In the genomic region with DNA sequence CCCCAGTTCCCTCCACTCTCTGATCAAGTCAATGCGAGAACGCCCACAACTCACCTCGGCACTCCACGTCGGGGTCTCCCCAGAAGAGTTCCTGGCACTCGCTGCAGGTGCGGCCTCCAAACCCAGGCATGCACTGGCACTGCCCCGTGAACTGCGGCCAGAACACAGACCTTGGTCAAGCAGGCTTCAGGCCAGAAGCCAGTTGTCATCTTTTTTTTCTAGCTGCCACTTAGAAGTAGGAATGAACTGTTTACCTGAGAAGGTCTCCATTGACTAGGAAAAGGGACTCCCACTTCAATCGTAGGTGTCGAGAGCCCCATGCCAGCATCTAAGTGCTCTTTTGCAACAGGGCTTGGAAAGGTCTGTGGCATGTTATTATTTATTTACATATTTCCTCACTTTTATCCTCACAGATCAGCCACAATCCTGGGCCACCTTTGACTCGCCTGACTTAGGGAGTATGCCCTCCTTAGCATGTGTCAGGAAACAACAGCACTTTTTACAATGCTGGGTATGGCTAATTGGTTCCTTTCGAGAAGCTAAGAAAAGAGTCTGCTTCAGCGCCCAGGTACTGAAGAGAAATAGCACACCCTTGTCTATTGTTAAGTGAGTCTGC, we compare ENCODE assay signal across 20 cellular contexts. TPM values are rescaled to one million over a fixed set of nuclear protein-coding genes. Genes with fewer than 3 reads are reported as not detected.
A peak's percentile ranks its signal among the peaks of the same experiment; 100 is the strongest.
DNase-seq lines count a peak whose midpoint lies in the region; ATAC-seq, FAIRE-seq and TF ChIP-seq lines count a peak whose summit lies in the region.
"Had no signal": no experiment of that assay in that cellular context is flagged by ENCODE, and none has a peak within 500 bp of the region (broad histone marks: within the 10 kb centered on the region; RNA-seq: fewer than 3 reads in every experiment).

No MANE protein-coding gene starts in this region.

- POLR2A ChIA-PET in PC-9 (lab: Charles Lee; ENCODE audit: unreplicated experiment) = no interaction called here
- POLR2A ChIA-PET in H1 (lab: Charles Lee; ENCODE audit: partially characterized antibody) = interaction anchor here (0.8 to 5.0 kb wide), 2 partner anchors 8 to 17 kb away, joined by 3 to 36 read pairs; no protein-coding TSS in a partner anchor

- H2BK12ac ChIP-seq in H1 (ENCODE audit: low read depth, low read length) = no peak overlapping the region; the same call in 1 of the 2 replicates

- H3K9ac ChIP-seq in H1 (replicated peaks in 1 of 4; ENCODE audit: extremely low read depth in 1 of 4, low read depth in 3 of 4, low read length in 3 of 4) = no peak overlapping the region
- H3K9ac ChIP-seq in mesendoderm (ENCODE audit: low read length) = no peak overlapping the region
- H3K9ac ChIP-seq: BLaER1 had no signal

- no peak for TF ChIP-seq EP300 in H1 (IDR thresholded peaks at IDR 0.05; ENCODE audit: borderline replicate concordance in 1 of 2, low read depth in 2 of 2, low read length in 2 of 2)

- H4K5ac ChIP-seq in H1 (ENCODE audit: insufficient read length, low read depth, low read length) = no peak overlapping the region
- no peak overlapping the region for H4K5ac ChIP-seq in mesendoderm (ENCODE audit: low read length)

- H3K79me2 ChIP-seq in PC-9 (ENCODE audit: low read depth) (peaks cover 19% of the 10 kb centered on the region; the same call in 1 of the 2 replicates), H1 (ENCODE audit: control insufficient read depth in 1 of 2, insufficient read depth in 2 of 2, low read length in 2 of 2) (no peaks in the 10 kb centered on the region), mesendoderm (ENCODE audit: control insufficient read depth, insufficient read depth, low read length) (no peaks in the 10 kb centered on the region)

- H3K4me1 ChIP-seq in PC-9 (replicated peaks; ENCODE audit: insufficient read depth) (peaks cover 85% of the 10 kb centered on the region), H1 (replicated peaks in 1 of 4; ENCODE audit: control insufficient read depth in 3 of 4, insufficient read depth in 4 of 4, low read length in 3 of 4) (peaks cover 3 to 17% (median 10%) of the 10 kb centered on the region in 4 experiments; a peak in 6 of 7 replicates), mesendoderm (ENCODE audit: control insufficient read depth, low read depth, low read length) (peaks cover 5% of the 10 kb centered on the region), thyroid gland (peaks cover 20 to 30% of the 10 kb centered on the region in 2 donors)
- H3K4me1 ChIP-seq: BLaER1 had no signal

- H3K4me3 ChIP-seq in PC-9 (peak overlapping the region; percentile 20; the same call in 1 of the 2 replicates), H1 (ENCODE audit: extremely low read depth in 1 of 4, insufficient read depth in 2 of 4, low read depth in 3 of 4, low read length in 4 of 4) (no peak overlapping the region), mesendoderm (ENCODE audit: low read length) (no peak overlapping the region), thyroid gland (replicated peaks in 1 of 3) (no peak overlapping the region)
- H3K4me3 ChIP-seq: BLaER1, mucosa of descending colon had no signal

- no peak overlapping the region for H3K14ac ChIP-seq in H1 (ENCODE audit: insufficient read length)

- no peak for ATAC-seq in GM21447 (IDR thresholded peaks at IDR 0.05; ENCODE audit: unreplicated experiment)
- ATAC-seq: activated CD4-positive, alpha-beta T cell treated with anti-CD3 and anti-CD28 coated beads for 36 hours; mucosa of descending colon had no signal

- TF ChIP-seq CTCF in PC-9 (conservative IDR thresholded peaks at IDR 0.05) (no peak), H1 (IDR thresholded peaks at IDR 0.05; ENCODE audit: control extremely low read depth in 1 of 3, insufficient read depth in 1 of 3, low read depth in 1 of 3, low read length in 3 of 3) (no peak), thyroid gland (IDR thresholded peaks at IDR 0.05) (no peak)

- H3K4ac ChIP-seq in H1 (replicated peaks; ENCODE audit: insufficient read length, low read depth, low read length) = no peak overlapping the region
- H3K4ac ChIP-seq in mesendoderm (ENCODE audit: low read depth, low read length) = no peak overlapping the region

- no TSS peak for BruUV-seq in PC-9 (replicated peaks; lab: Mats Ljungman, UMichigan)

- no peak overlapping the region for H3K23ac ChIP-seq in H1 (ENCODE audit: insufficient read length)
- no peak overlapping the region for H3K23ac ChIP-seq in mesendoderm (ENCODE audit: low read length)

- TF ChIP-seq POLR2A in H1 (IDR thresholded peaks at IDR 0.05; ENCODE audit: control extremely low read depth in 1 of 2, low read depth in 2 of 2, low read length in 2 of 2) (no peak), thyroid gland (IDR thresholded peaks at IDR 0.05) (no peak)

- H3K36me3 ChIP-seq in PC-9 (ENCODE audit: low read depth) (peaks cover 35% of the 10 kb centered on the region), H1 (ENCODE audit: control insufficient read depth in 2 of 4, insufficient read depth in 4 of 4, low read length in 3 of 4) (peaks cover 3 to 42% (median 9%) of the 10 kb centered on the region in 4 experiments; a peak in 5 of 8 replicates), mesendoderm (ENCODE audit: control insufficient read depth, insufficient read depth, low read length) (peaks cover 3% of the 10 kb centered on the region), thyroid gland (peaks cover 0 to 44% of the 10 kb centered on the region in 2 donors)
- H3K36me3 ChIP-seq: BLaER1 had no signal

- no peak overlapping the region for H2BK120ac ChIP-seq in H1 (replicated peaks; ENCODE audit: low read depth, low read length)
- H2BK120ac ChIP-seq in mesendoderm (ENCODE audit: low read depth, low read length) = peak overlapping the region; percentile 51

- no peaks in the 10 kb centered on the region for H3K9me2 ChIP-seq in PC-9 (ENCODE audit: insufficient read depth)

- no peak overlapping the region for H2BK15ac ChIP-seq in H1 (ENCODE audit: low read length)
- H2BK15ac ChIP-seq in mesendoderm (replicated peaks; ENCODE audit: low read depth) = no peak overlapping the region

- H3K9me3 ChIP-seq in PC-9 (ENCODE audit: insufficient read depth, low read depth) (no peaks in the 10 kb centered on the region), H1 (ENCODE audit: insufficient read depth in 2 of 2, low read depth in 1 of 2, low read length in 1 of 2) (no peaks in the 10 kb centered on the region), thyroid gland (no peaks in the 10 kb centered on the region)
- H3K9me3 ChIP-seq: BLaER1, mucosa of descending colon had no signal

- H3K27me3 ChIP-seq in PC-9 (ENCODE audit: insufficient read depth, low read depth) (no peaks in the 10 kb centered on the region), H1 (replicated peaks in 1 of 4; ENCODE audit: control insufficient read depth in 3 of 4, extremely low read depth in 1 of 4, insufficient read depth in 3 of 4, low read length in 3 of 4) (no peaks in the 10 kb centered on the region), mesendoderm (ENCODE audit: insufficient read depth, low read length, poor library complexity) (no peaks in the 10 kb centered on the region), thyroid gland (no peaks in the 10 kb centered on the region)
- H3K27me3 ChIP-seq: BLaER1 had no signal

- H3F3A ChIP-seq in PC-9 (ENCODE audit: insufficient read depth, low read depth) = peaks cover 77% of the 10 kb centered on the region

- peak overlapping the region; percentile 25; the same call in 1 of the 2 replicates for H3K18ac ChIP-seq in H1 (ENCODE audit: extremely low read depth, low read length)
- H3K18ac ChIP-seq in mesendoderm (ENCODE audit: low read length) = no peak overlapping the region

- peak overlapping the region; percentile 77; the same call in 1 of the 2 replicates for H2BK20ac ChIP-seq in H1 (ENCODE audit: low read length)

- no peak overlapping the region for H2AFZ ChIP-seq in PC-9
- H2AFZ ChIP-seq in H1 (ENCODE audit: low read length) = no peak overlapping the region

- WGBS in H1 (ENCODE audit: extremely low coverage in 1 of 2, insufficient coverage in 1 of 2, insufficient read length in 1 of 2, insufficient replicate concordance in 2 of 2, low coverage in 1 of 2, low lambda C conversion rate in 2 of 2, missing lambda C conversion rate in 1 of 2), 2 experiments = 91% methylated on average over 14 of the region's 14 CpGs; no CpG with 5 or more reads in 1 of the 2 experiments
- no CpG with 5 or more reads among the region's 14 CpGs for WGBS in mesendoderm (ENCODE audit: extremely low coverage, insufficient coverage, low lambda C conversion rate)
- WGBS in thyroid gland, 2 donors = 47 to 59% methylated on average over 14 of the region's 14 CpGs

- no peak for TF ChIP-seq RAD21 in H1 (IDR thresholded peaks at IDR 0.05 in 1 of 2, conservative IDR thresholded peaks at IDR 0.05 in 1 of 2; ENCODE audit: low read depth in 2 of 2, low read length in 2 of 2)

- no peaks in the 10 kb centered on the region for H3K23me2 ChIP-seq in H1 (ENCODE audit: low read depth, low read length)

- no peak for FAIRE-seq in H1 (lab: Jason Lieb, UNC)
- FAIRE-seq: D721Med, GM12892, kidney had no signal

- H2BK5ac ChIP-seq in H1 (ENCODE audit: low read depth, low read length) (peak overlapping the region; percentile 37; the same call in 1 of the 2 replicates), mesendoderm (ENCODE audit: low read length) (no peak overlapping the region)

- H3K27ac ChIP-seq in PC-9 = peak overlapping the region; percentile 86
- no peak overlapping the region for H3K27ac ChIP-seq in H1 (ENCODE audit: low read depth, low read length)
- H3K27ac ChIP-seq in mesendoderm (ENCODE audit: low read depth, low read length) = no peak overlapping the region
- peak overlapping the region; percentile 1 to 85 (median 43) for H3K27ac ChIP-seq in thyroid gland
- H3K27ac ChIP-seq: BLaER1 had no signal

- peak overlapping the region; percentile 85 for H2AK5ac ChIP-seq in H1 (ENCODE audit: low read depth, low read length)
- no peak overlapping the region for H2AK5ac ChIP-seq in mesendoderm (ENCODE audit: low read length)

- DNase-seq in PC-9 = peak in 1 of 2 experiments; percentile 70
- DNase-seq in H1 (ENCODE audit: low read depth in 1 of 2, low spot score in 2 of 2) = no peak
- DNase-seq in mesendoderm = no peak
- DNase-seq in thyroid gland = peak; percentile 62 to 66
- no peak for DNase-seq in activated T-cell treated with anti-CD3 and anti-CD28 coated beads, Interleukin-2, amount 50 U/mL, for 48 hours
- no peak for DNase-seq in SHP77 (lab: John Stamatoyannopoulos, UW)
- DNase-seq: activated CD4-positive, alpha-beta T cell treated with anti-CD3 and anti-CD28 coated beads for 36 hours; activated CD8-positive, alpha-beta memory T cell treated with anti-CD3 and anti-CD28 coated beads, Interleukin-2, amount 50 U/mL, for 48 hours; activated naive CD4-positive, alpha-beta T cell; anterior cingulate cortex; kidney; mucosa of descending colon; NCI-H1417; NCI-H748 treated with DMSO at 0.1 percent for 48 hours; occipital lobe; OCI-M1 had no signal

- H4K91ac ChIP-seq in H1 (replicated peaks; ENCODE audit: insufficient read length, low read length) = no peak overlapping the region

- CTCF ChIA-PET in PC-9 (lab: Charles Lee) = interaction anchor here (0.5 to 0.6 kb wide), 3 partner anchors 75 to 781 kb away, joined by 3 to 20 read pairs (median 5); no protein-coding TSS in a partner anchor
- CTCF ChIA-PET in H1 (lab: Charles Lee; ENCODE audit: partially characterized antibody) = interaction anchor here (0.6 to 1.8 kb wide), 5 partner anchors 9 to 195 kb away, joined by 3 to 10 read pairs (median 5); no protein-coding TSS in a partner anchor

- H3K79me1 ChIP-seq in H1 (ENCODE audit: low read depth, low read length) (no peaks in the 10 kb centered on the region), mesendoderm (ENCODE audit: low read length) (no peaks in the 10 kb centered on the region)

- no peaks in the 10 kb centered on the region for H4K20me1 ChIP-seq in PC-9 (ENCODE audit: insufficient read depth)
- no peaks in the 10 kb centered on the region for H4K20me1 ChIP-seq in H1 (replicated peaks in 1 of 2; ENCODE audit: control insufficient read depth in 1 of 2, insufficient read depth in 2 of 2, low read length in 2 of 2)
- H4K20me1 ChIP-seq: BLaER1 had no signal

- no peak overlapping the region for H3K56ac ChIP-seq in H1 (replicated peaks; ENCODE audit: insufficient read length, low read depth, low read length)
- no peak overlapping the region for H3K56ac ChIP-seq in mesendoderm (ENCODE audit: low read length)

- H4K8ac ChIP-seq in H1 (ENCODE audit: extremely low read depth, insufficient read depth, low read length) = no peak overlapping the region
- no peak overlapping the region for H4K8ac ChIP-seq in mesendoderm (ENCODE audit: low read depth, low read length)

- H3K4me2 ChIP-seq in PC-9 = peak overlapping the region; percentile 58
- no peak overlapping the region; a peak in 1 of 4 replicates for H3K4me2 ChIP-seq in H1 (ENCODE audit: insufficient read depth in 1 of 2, low read depth in 2 of 2, low read length in 2 of 2)
- H3K4me2 ChIP-seq in mesendoderm (ENCODE audit: low read length) = no peak overlapping the region
- H3K4me2 ChIP-seq: BLaER1 had no signal

- intact Hi-C loops in PC-9 (cut with micrococcal nuclease; ENCODE audit: unreplicated experiment) (no loop called here), thyroid gland (cut with DNase I) (no loop called here)

RNA-seq across cellular contexts. Expression of gene LAMB1, which starts 51.7 kb away (rescaled TPM):
- total RNA-seq in PC-9 (2021) = 236 and 242 TPM in 2 replicates
- total RNA-seq in H1 (2021; fragmentation: NEBNext Ultra II Directional; extraction: Animal tissue kit (Norgen Biotek cat#: 25700)) = 37.2 and 38.5 TPM in 2 replicates
- 31.9 and 61.6 TPM in 2 replicates for polyA plus RNA-seq in H1 (2011; rRNA removed)
- polyA plus RNA-seq in H1 (2011; cell fraction: cytosol; rRNA removed) = 42.0 TPM
- polyA plus RNA-seq in H1 (2011; cell fraction: nucleus; rRNA removed) = 128 TPM
- 33.3 to 48.6 TPM (median 43.2 TPM) in 4 replicates for polyA plus RNA-seq in H1 (2012, experiment 1 of 2)
- 2.2 TPM for polyA plus RNA-seq in H1 (2012, experiment 2 of 2)
- polyA plus RNA-seq in H1 (2013, experiment 1 of 2) = 53.3 TPM
- 41.9 TPM for polyA plus RNA-seq in H1 (2013, experiment 2 of 2)
- 79.9 and 90.4 TPM in 2 replicates for polyA minus RNA-seq in H1 (2011; rRNA and poly(A)+ RNA removed)
- 35.5 TPM for polyA minus RNA-seq in H1 (2011; cell fraction: cytosol; rRNA and poly(A)+ RNA removed)
- polyA minus RNA-seq in H1 (2011; cell fraction: nucleus; rRNA and poly(A)+ RNA removed) = 58.9 TPM
- polyA plus RNA-seq in mesendoderm (2013, experiment 1 of 2) = 60.6 TPM
- polyA plus RNA-seq in mesendoderm (2013, experiment 2 of 2) = 59.6 TPM
- 100 to 1,000 TPM; 103 to 112 (median 106) TPM for total RNA-seq in thyroid gland

Comparison
In these comparisons a context has a peak if more than half of its experiments do, and no peak if none do; other contexts are left out.
1. DNase-seq: peak in thyroid gland (2 of 2); none in H1 (0 of 2), mesendoderm (single experiment), activated T-cell treated with anti-CD3 and anti-CD28 coated beads, Interleukin-2, amount 50 U/mL, for 48 hours (0 of 2) and SHP77 (0 of 2).
2. H3K27ac ChIP-seq: peak in PC-9 (single experiment) and thyroid gland (3 of 3); none in H1 (single experiment) and mesendoderm (single experiment).